8 cellular contexts compared by ENCODE assay signal in the genomic region with DNA sequence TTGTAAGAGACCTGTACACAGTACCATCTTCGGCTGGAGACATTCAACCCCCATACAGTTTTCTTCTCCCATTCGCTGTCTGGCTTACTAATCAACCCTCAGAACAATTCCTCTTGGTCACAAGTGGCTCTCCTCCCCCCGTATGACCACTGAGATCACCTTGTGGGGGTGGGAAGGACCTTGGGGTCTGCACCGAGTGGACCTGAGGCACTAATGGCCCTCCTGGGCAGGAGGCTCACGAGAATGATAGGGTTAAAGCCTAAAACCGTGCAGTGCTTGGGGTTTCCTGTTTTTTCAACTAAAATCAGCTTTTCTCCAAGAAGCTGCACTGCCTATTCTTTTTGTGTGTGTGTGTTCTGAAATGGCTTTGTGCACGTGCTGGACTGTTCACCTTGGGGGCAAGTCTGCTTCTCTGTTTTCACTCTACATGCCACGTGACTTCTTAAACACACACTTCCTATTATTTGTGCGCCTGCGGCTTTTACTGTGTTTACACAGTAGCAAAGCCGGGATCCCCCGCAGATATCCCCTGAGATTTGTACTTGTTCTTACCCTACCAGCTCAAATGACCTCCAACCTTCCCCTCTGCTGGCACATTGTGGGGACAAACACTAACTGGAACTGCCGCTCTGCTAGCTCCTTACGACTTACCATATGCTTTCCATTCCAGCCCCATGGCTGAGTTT. TPM values are rescaled to one million over a fixed set of nuclear protein-coding genes. Genes with fewer than 3 reads are reported as not detected.
DNase-seq lines count a peak whose midpoint lies in the region; ATAC-seq and TF ChIP-seq lines count a peak whose summit lies in the region.

No MANE protein-coding gene starts in this region.

- DNase-seq in heart left ventricle (no peak), left ventricle myocardium inferior (no peak), NCI-H2107 treated with DMSO at 0.1 percent for 48 hours (lab: John Stamatoyannopoulos, UW; ENCODE audit: unreplicated experiment) (peak; percentile 91), mesothelial cell of epicardium (ENCODE audit: low spot score in 2 of 2, unreplicated experiment in 2 of 2) (no peak), osteoblast (ENCODE audit: insufficient read length, low spot score, missing footprints) (no peak), GM19240 (ENCODE audit: insufficient read length, low spot score) (no peak)
- peak; percentile 48 to 50 for DNase-seq in activated T-cell treated with anti-CD3 and anti-CD28 coated beads, Interleukin-2, amount 50 U/mL, for 48 hours

- H3K27me3 ChIP-seq in heart left ventricle (no peaks in the 10 kb centered on the region), left ventricle myocardium inferior (ENCODE audit: low read depth) (no peaks in the 10 kb centered on the region), osteoblast (ENCODE audit: insufficient read depth, low read length) (no peaks in the 10 kb centered on the region)

- peaks cover 52% of the 10 kb centered on the region for H3K36me3 Mint-ChIP-seq in mesothelial cell of epicardium

- intact Hi-C loops in heart left ventricle (cut with DNase I) = no loop called here
- intact Hi-C loops in left ventricle myocardium inferior (cut with micrococcal nuclease) = no loop called here

- peaks cover 89% of the 10 kb centered on the region for H3K79me2 ChIP-seq in osteoblast (ENCODE audit: insufficient read depth, low read length)

- ATAC-seq in heart left ventricle (peak in 3 of 4 donors; percentile 24 to 63 (median 53)), HG02970 (IDR thresholded peaks at IDR 0.05; ENCODE audit: low FRiP score, unreplicated experiment) (peak; percentile 53)

- peak overlapping the region; percentile 2 for H3K27ac Mint-ChIP-seq in mesothelial cell of epicardium

- peaks cover 0 to 54% (median 17%) of the 10 kb centered on the region in 12 donors for H3K4me1 ChIP-seq in heart left ventricle
- H3K4me1 ChIP-seq in left ventricle myocardium inferior = peaks cover 46% of the 10 kb centered on the region
- H3K4me1 ChIP-seq in osteoblast (ENCODE audit: insufficient read depth, low read length) = peaks cover 14% of the 10 kb centered on the region

- H3K27ac ChIP-seq in heart left ventricle (peak overlapping the region in 1 of 12 donors; percentile 65), left ventricle myocardium inferior (replicated peaks) (no peak overlapping the region), osteoblast (ENCODE audit: low read depth, low read length) (no peak overlapping the region)

- H3K9me3 Mint-ChIP-seq in mesothelial cell of epicardium = peaks cover 16% of the 10 kb centered on the region

- WGBS in heart left ventricle, 4 donors = 62 to 69% (median 65%) methylated on average over 14 of the region's 14 CpGs

- H4K20me1 ChIP-seq in osteoblast (ENCODE audit: insufficient read depth, low read length) = peaks cover 42% of the 10 kb centered on the region

- TF ChIP-seq POLR2A in heart left ventricle (IDR thresholded peaks at IDR 0.05) = no peak

- H3K4me1 Mint-ChIP-seq in mesothelial cell of epicardium = peaks cover under 1% of the 10 kb centered on the region

- H2AFZ ChIP-seq in osteoblast (ENCODE audit: low read length) = no peak overlapping the region

- H3K4me3 ChIP-seq in heart left ventricle (peak overlapping the region in 1 of 12 donors; percentile 38), left ventricle myocardium inferior (no peak overlapping the region), osteoblast (ENCODE audit: insufficient read depth, low read length) (no peak overlapping the region)

- H3K9me3 ChIP-seq in heart left ventricle (peaks cover 0 to 16% (median 3%) of the 10 kb centered on the region in 12 donors), left ventricle myocardium inferior (replicated peaks) (peaks cover 11% of the 10 kb centered on the region), osteoblast (ENCODE audit: low read depth, low read length) (no peaks in the 10 kb centered on the region)

- no peaks in the 10 kb centered on the region for H3K27me3 Mint-ChIP-seq in mesothelial cell of epicardium (ENCODE audit: low read depth)

- H3K4me2 ChIP-seq in osteoblast (ENCODE audit: insufficient read depth, low read length) = no peak overlapping the region

- no peak overlapping the region for H3K4me3 Mint-ChIP-seq in mesothelial cell of epicardium

- no peak for TF ChIP-seq CTCF in heart left ventricle (IDR thresholded peaks at IDR 0.05)
- no peak for TF ChIP-seq CTCF in left ventricle myocardium inferior (IDR thresholded peaks at IDR 0.05; ENCODE audit: borderline replicate concordance)
- no peak for TF ChIP-seq CTCF in mesothelial cell of epicardium (IDR thresholded peaks at IDR 0.05; ENCODE audit: unreplicated experiment)
- TF ChIP-seq CTCF in osteoblast (IDR thresholded peaks at IDR 0.05; ENCODE audit: extremely low read depth, low read depth, low read length) = no peak

- peaks cover 0 to 17% (median 9%) of the 10 kb centered on the region in 9 donors for H3K36me3 ChIP-seq in heart left ventricle
- peaks cover 22% of the 10 kb centered on the region for H3K36me3 ChIP-seq in left ventricle myocardium inferior
- H3K36me3 ChIP-seq in osteoblast (ENCODE audit: insufficient read depth, low read length) = peaks cover 10% of the 10 kb centered on the region

RNA-seq across cellular contexts. Expression of a gene that starts 12.3 kb away (rescaled TPM):
- 10 to 100 TPM; 16.9 to 28.4 (median 21.0) TPM for total RNA-seq in heart left ventricle
- polyA plus RNA-seq in heart left ventricle = 10 to 100 TPM; 11.5 to 16.6 TPM
- total RNA-seq in left ventricle myocardium inferior = 20.6 TPM
- total RNA-seq in mesothelial cell of epicardium = 82.0 to 87.3 TPM (median 84.9 TPM) in 3 replicates
- 32.7 and 35.5 TPM in 2 replicates for total RNA-seq in osteoblast

Comparison
In these comparisons a context has a peak if more than half of its experiments do, and no peak if none do; other contexts are left out.
1. DNase-seq: peak in NCI-H2107 treated with DMSO at 0.1 percent for 48 hours (single experiment) and activated T-cell treated with anti-CD3 and anti-CD28 coated beads, Interleukin-2, amount 50 U/mL, for 48 hours (2 of 2); none in heart left ventricle (0 of 5), left ventricle myocardium inferior (single experiment), mesothelial cell of epicardium (0 of 2), osteoblast (single experiment) and GM19240 (single experiment).